ENCODE assay signal across 8 cellular contexts in the genomic region with DNA sequence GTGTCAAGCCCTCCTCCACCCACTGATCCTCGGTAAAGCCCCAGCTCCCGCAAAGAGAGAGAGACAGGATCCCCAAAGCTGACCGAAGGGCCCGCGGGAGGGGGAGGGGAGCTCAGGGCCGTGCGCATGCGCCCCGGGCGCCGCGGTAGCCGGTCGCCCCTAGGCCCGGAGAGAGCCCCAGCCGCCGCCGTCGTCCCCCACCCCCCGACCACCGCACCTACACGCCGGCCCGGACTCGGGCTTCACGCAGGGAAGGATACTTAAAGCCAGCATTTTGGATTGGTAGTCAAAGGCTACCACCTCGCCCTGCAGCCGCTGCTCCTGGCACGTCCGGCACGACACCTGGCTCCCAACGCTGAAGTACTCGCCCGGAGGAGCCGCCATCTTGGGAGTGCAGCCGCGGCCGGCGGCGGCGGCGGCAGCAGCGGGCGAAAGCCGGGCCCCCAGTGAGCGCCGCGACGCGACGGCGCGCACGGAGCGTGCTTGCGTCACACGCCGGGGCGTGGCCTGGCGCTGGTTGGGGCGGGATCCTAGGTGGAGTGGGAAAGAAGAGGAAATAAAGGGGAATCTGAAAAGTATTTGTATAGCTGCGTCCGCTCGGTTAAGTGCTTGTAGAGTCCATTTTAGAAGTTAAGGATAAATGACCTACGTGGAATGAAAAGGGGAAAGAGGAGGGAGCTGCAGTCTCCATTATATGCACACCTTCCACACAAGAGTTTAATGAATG.
DNase-seq lines count a peak whose midpoint lies in the region; ATAC-seq and TF ChIP-seq lines count a peak whose summit lies in the region.

A gene (minus strand): TSS at position 468 of the 727 bp plus-strand sequence. CDS start 84 bp downstream, at position 384.

- peak; percentile 95 for DNase-seq in AG08396 (ENCODE audit: low spot score)
- DNase-seq in NCI-H510A treated with DMSO at 0.1 percent for 48 hours (lab: John Stamatoyannopoulos, UW), result peak; percentile 87
- DNase-seq in activated CD4-positive, alpha-beta T cell treated with anti-CD3 and anti-CD28 coated beads for 4 hours, result peak; percentile 83 to 89
- peak; percentile 93 for DNase-seq in choroid plexus epithelial cell (ENCODE audit: low read depth)
- DNase-seq in kidney tubule cell (ENCODE audit: low spot score), result peak; percentile 94
- peak; percentile 78 to 88 for DNase-seq in stimulated activated CD4-positive, alpha-beta T cell treated with anti-CD3 and anti-CD28 coated beads, Interleukin-15, amount 100 ng/mL, for 48 hours (ENCODE audit: low read depth in 2 of 2)

- peak within 1 kb of the TSS; percentile 80 for H3K4me3 ChIP-seq in choroid plexus epithelial cell (ENCODE audit: low read depth, low read length)

- TF ChIP-seq CTCF in choroid plexus epithelial cell (conservative IDR thresholded peaks at IDR 0.05; ENCODE audit: low read depth, low read length), result no peak

- peak; percentile 85 for TF ChIP-seq POLR2A in GM19099 (IDR thresholded peaks at IDR 0.05; ENCODE audit: extremely low read depth, insufficient read length, low read depth)

- peak; percentile 62 for ATAC-seq in HG03439 (IDR thresholded peaks at IDR 0.05; ENCODE audit: unreplicated experiment)

Comparison
In these comparisons a context has a peak if more than half of its experiments do, and no peak if none do; other contexts are left out.
1. Peak in every context shown above with its lines: DNase-seq, ATAC-seq and H3K4me3 ChIP-seq.